ENCODE assay signal across 8 cellular contexts in the genomic region with DNA sequence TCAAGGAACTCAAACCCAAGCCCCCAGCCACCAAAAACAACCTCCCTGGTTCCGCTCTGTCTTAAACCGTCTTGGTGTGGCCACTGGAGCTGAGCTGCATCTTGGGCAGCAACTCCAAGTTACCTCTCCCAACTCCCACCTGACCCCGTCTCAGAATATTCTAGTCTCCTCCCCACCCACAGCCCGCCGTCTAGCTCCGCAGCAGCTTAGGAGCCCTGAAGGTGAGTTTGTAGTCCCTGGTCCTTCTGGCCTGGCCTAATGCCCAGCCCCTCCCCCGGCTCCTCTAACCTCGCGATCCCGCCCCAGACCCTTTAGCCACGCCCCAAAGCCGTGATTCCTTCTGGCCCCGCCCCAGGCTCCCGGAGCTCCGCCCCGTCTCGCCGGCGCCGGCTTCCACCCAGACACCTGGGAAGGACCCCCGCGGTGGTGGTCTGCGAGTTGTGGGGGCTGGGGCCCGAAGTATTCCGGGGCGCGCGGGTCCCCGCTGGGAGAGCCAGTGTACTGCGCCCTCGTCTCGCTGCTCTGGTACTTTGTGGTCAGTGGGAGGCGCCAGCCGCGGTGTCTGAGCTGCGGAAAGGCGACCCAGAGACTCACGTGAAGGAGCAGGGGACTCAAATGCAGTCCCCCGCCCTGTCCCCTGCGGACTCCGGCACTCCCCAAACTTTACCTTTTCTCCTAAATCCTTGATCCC. TPM values are rescaled to one million over a fixed set of nuclear protein-coding genes. Genes with fewer than 3 reads are reported as not detected.
DNase-seq lines count a peak whose midpoint lies in the region; FAIRE-seq and TF ChIP-seq lines count a peak whose summit lies in the region.

No MANE protein-coding gene starts in this region.

- peaks cover 7% of the 10 kb centered on the region for H3K4me1 ChIP-seq in colonic mucosa

- no peak overlapping the region for H3K27ac ChIP-seq in colonic mucosa

- DNase-seq in ELR (ENCODE audit: low read depth) (peak; percentile 81), NCI-H1105 (lab: John Stamatoyannopoulos, UW) (peak; percentile 65), colonic mucosa (peak; percentile 92), lung microvascular endothelial cell (ENCODE audit: low read depth in 2 of 2) (peak; percentile 54 to 64), NCI-H1048 (lab: John Stamatoyannopoulos, UW) (no peak), urothelium cell line (ENCODE audit: low spot score) (no peak)
- peak; percentile 57 for DNase-seq in activated CD4-positive, alpha-beta T cell treated with anti-CD3 and anti-CD28 coated beads for 1 hour
- DNase-seq in stimulated activated CD8-positive, alpha-beta memory T cell treated with anti-CD3 and anti-CD28 coated beads, Interleukin-4, amount 100 ng/mL, for 1 hour (ENCODE audit: low read depth in 2 of 2, low spot score in 1 of 2) = peak; percentile 35 to 37

- no peaks in the 10 kb centered on the region for H3K9me3 ChIP-seq in colonic mucosa

- no peak for TF ChIP-seq CTCF in colonic mucosa (IDR thresholded peaks at IDR 0.05)

- no peaks in the 10 kb centered on the region for H3K36me3 ChIP-seq in colonic mucosa

- no peak for FAIRE-seq in urothelium cell line (lab: Jason Lieb, UNC)

- H3K4me3 ChIP-seq in colonic mucosa = peak overlapping the region; percentile 31

- peaks cover 4% of the 10 kb centered on the region for H3K27me3 ChIP-seq in colonic mucosa

- H3K9ac ChIP-seq in colonic mucosa (ENCODE audit: low read depth in 2 of 2, low read length in 2 of 2) = peak overlapping the region in 1 of 2 donors; percentile 56

- intact Hi-C loops in colonic mucosa (cut with DNase I) = no loop called here

RNA-seq across cellular contexts. Expression of a gene that starts 2.5 kb away (rescaled TPM):
- total RNA-seq in colonic mucosa (not detected), lung microvascular endothelial cell (not detected in 2 replicates)

RNA-seq across cellular contexts. Expression of a gene that starts 4.7 kb away (rescaled TPM):
- total RNA-seq in colonic mucosa (not detected), lung microvascular endothelial cell (not detected in 2 replicates)

RNA-seq across cellular contexts. Expression of a gene that starts 12.3 kb away (rescaled TPM):
- total RNA-seq in colonic mucosa (not detected), lung microvascular endothelial cell (not detected in 2 replicates)

RNA-seq across cellular contexts. Expression of a gene that starts 17.3 kb away (rescaled TPM):
- not detected for total RNA-seq in colonic mucosa
- not detected in 2 replicates for total RNA-seq in lung microvascular endothelial cell

RNA-seq across cellular contexts. Expression of a gene that starts 24.3 kb away (rescaled TPM):
- total RNA-seq in colonic mucosa (not detected), lung microvascular endothelial cell (not detected in 2 replicates)

Comparison
In these comparisons a context has a peak if more than half of its experiments do, and no peak if none do; other contexts are left out.
1. DNase-seq: peak in ELR (single experiment), NCI-H1105 (single experiment), activated CD4-positive, alpha-beta T cell treated with anti-CD3 and anti-CD28 coated beads for 1 hour (single experiment), colonic mucosa (single experiment), lung microvascular endothelial cell (2 of 2) and stimulated activated CD8-positive, alpha-beta memory T cell treated with anti-CD3 and anti-CD28 coated beads, Interleukin-4, amount 100 ng/mL, for 1 hour (2 of 2); none in NCI-H1048 (single experiment) and urothelium cell line (single experiment).